ENCODE assay signal across 24 cellular contexts in the genomic region with DNA sequence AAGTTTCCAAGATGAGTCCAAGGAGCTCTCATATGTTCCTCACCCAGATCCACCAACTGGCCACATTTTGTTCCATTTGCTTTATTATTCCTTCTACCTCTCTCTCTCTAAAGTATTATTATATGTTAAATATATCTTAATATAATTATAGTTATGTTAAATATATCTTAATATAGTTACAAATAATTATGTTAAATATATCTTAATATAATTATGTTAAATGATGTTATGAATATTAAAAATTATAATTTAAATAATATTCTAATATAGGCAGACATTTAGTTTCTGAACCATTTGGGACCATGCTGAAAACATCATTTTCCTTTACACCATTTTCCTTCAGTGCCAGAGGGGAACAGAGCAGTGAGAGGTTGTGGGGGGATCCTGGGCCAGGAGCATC. TPM values are rescaled to one million over a fixed set of nuclear protein-coding genes. Genes with fewer than 3 reads are reported as not detected.
DNase-seq lines count a peak whose midpoint lies in the region; ATAC-seq, FAIRE-seq and TF ChIP-seq lines count a peak whose summit lies in the region.
"Had no signal": no experiment of that assay in that cellular context is flagged by ENCODE, and none has a peak within 500 bp of the region (broad histone marks: within the 10 kb centered on the region; RNA-seq: fewer than 3 reads in every experiment).

No MANE protein-coding gene starts in this region.

- no peak for ATAC-seq in left lung
- ATAC-seq: GM12878 had no signal

- peaks cover 19% of the 10 kb centered on the region for H3K4me1 Mint-ChIP-seq in astrocyte (ENCODE audit: low read depth, unreplicated experiment)
- no peaks in the 10 kb centered on the region for H3K4me1 Mint-ChIP-seq in activated naive CD4-positive, alpha-beta T cell treated with anti-CD3 and anti-CD28 coated beads, Interleukin-2, amount 10 ng/mL, durations not matched to agents 7 days and 5 days
- H3K4me1 Mint-ChIP-seq: CD14-positive monocyte; CD4-positive, alpha-beta memory T cell; CD4-positive, CD25-positive, alpha-beta regulatory T cell; CD8-positive, alpha-beta memory T cell had no signal

- H3K4me3 ChIP-seq in astrocyte (ENCODE audit: insufficient read depth, low read depth, low read length) (no peak overlapping the region), left lung (no peak overlapping the region)
- H3K4me3 ChIP-seq: BLaER1, GM12878 had no signal

- H3K27ac Mint-ChIP-seq in astrocyte (ENCODE audit: unreplicated experiment), result peak overlapping the region; percentile 98
- no peak overlapping the region for H3K27ac Mint-ChIP-seq in activated naive CD4-positive, alpha-beta T cell treated with anti-CD3 and anti-CD28 coated beads, Interleukin-2, amount 10 ng/mL, durations not matched to agents 7 days and 5 days
- H3K27ac Mint-ChIP-seq: CD14-positive monocyte; CD4-positive, alpha-beta memory T cell; CD4-positive, CD25-positive, alpha-beta regulatory T cell; CD8-positive, alpha-beta memory T cell had no signal

- peaks cover 6% of the 10 kb centered on the region for H3K4me1 ChIP-seq in astrocyte (ENCODE audit: insufficient read depth, low read length)
- H3K4me1 ChIP-seq in left lung, result no peaks in the 10 kb centered on the region
- H3K4me1 ChIP-seq: BE2C, BLaER1 had no signal

- no peaks in the 10 kb centered on the region for H4K20me1 ChIP-seq in astrocyte (ENCODE audit: insufficient read depth, low read length)
- H4K20me1 ChIP-seq: BLaER1 had no signal

- H3K9me3 ChIP-seq in astrocyte (ENCODE audit: insufficient read depth, low read depth, low read length) (no peaks in the 10 kb centered on the region), left lung (no peaks in the 10 kb centered on the region)
- H3K9me3 ChIP-seq: BE2C, BLaER1 had no signal

- no peak for DNase-seq in RCC 7860 (ENCODE audit: low spot score)
- DNase-seq in astrocyte (ENCODE audit: low read depth), result no peak
- no peak for DNase-seq in frontal cortex (ENCODE audit: low spot score in 2 of 2)
- DNase-seq in activated naive CD4-positive, alpha-beta T cell treated with anti-CD3 and anti-CD28 coated beads, Interleukin-2, amount 10 ng/mL, durations not matched to agents 7 days and 5 days, result no peak
- no peak for DNase-seq in left lung
- no peak for DNase-seq in D721Med (ENCODE audit: insufficient read length, low spot score)
- no peak for DNase-seq in GM19238 (ENCODE audit: insufficient read length, low spot score)
- DNase-seq: ACHN; BE2C; C1 segment of cervical spinal cord; CD4-positive, alpha-beta memory T cell; CD4-positive, CD25-positive, alpha-beta regulatory T cell; CD8-positive, alpha-beta memory T cell; COR-L47; DMS79 treated with DMSO at 0.1 percent for 48 hours; GDM1 had no signal

- H3K4me3 Mint-ChIP-seq in astrocyte (ENCODE audit: unreplicated experiment), result peak overlapping the region; percentile 80
- H3K4me3 Mint-ChIP-seq in activated naive CD4-positive, alpha-beta T cell treated with anti-CD3 and anti-CD28 coated beads, Interleukin-2, amount 10 ng/mL, durations not matched to agents 7 days and 5 days, result no peak overlapping the region
- H3K4me3 Mint-ChIP-seq: CD14-positive monocyte; CD4-positive, alpha-beta memory T cell; CD4-positive, CD25-positive, alpha-beta regulatory T cell; CD8-positive, alpha-beta memory T cell had no signal

- FAIRE-seq in A204.1 (lab: Jason Lieb, UNC) (peak; percentile 55), RCC 7860 (lab: Jason Lieb, UNC) (peak; percentile 53), astrocyte (lab: Jason Lieb, UNC) (no peak), frontal cortex (lab: Jason Lieb, UNC) (peak; percentile 85), D721Med (lab: Jason Lieb, UNC) (no peak)
- FAIRE-seq: GM12878, GM12892, GM18507, GM19239 had no signal

- H2AFZ ChIP-seq in astrocyte (ENCODE audit: low read depth, low read length), result no peak overlapping the region

- TF ChIP-seq CTCF in astrocyte (IDR thresholded peaks at IDR 0.05; ENCODE audit: insufficient read depth, low read depth, low read length), result no peak
- TF ChIP-seq CTCF in left lung (IDR thresholded peaks at IDR 0.05), result no peak
- no peak for TF ChIP-seq CTCF in D721Med (IDR thresholded peaks at IDR 0.05; ENCODE audit: insufficient read depth, missing control alignments)

- H3K36me3 ChIP-seq in astrocyte (ENCODE audit: insufficient read depth, low read length), result no peaks in the 10 kb centered on the region
- H3K36me3 ChIP-seq in left lung, result no peaks in the 10 kb centered on the region
- H3K36me3 ChIP-seq: BE2C, BLaER1 had no signal

- no peak overlapping the region for H3K4me2 ChIP-seq in astrocyte (ENCODE audit: low read length)
- H3K4me2 ChIP-seq: BLaER1 had no signal

- no peaks in the 10 kb centered on the region for H3K27me3 Mint-ChIP-seq in astrocyte (ENCODE audit: low read depth, unreplicated experiment)
- H3K27me3 Mint-ChIP-seq in activated naive CD4-positive, alpha-beta T cell treated with anti-CD3 and anti-CD28 coated beads, Interleukin-2, amount 10 ng/mL, durations not matched to agents 7 days and 5 days, result peaks cover 20% of the 10 kb centered on the region

- H3K36me3 Mint-ChIP-seq in astrocyte (ENCODE audit: low read depth, unreplicated experiment), result peaks cover 28% of the 10 kb centered on the region
- no peaks in the 10 kb centered on the region for H3K36me3 Mint-ChIP-seq in activated naive CD4-positive, alpha-beta T cell treated with anti-CD3 and anti-CD28 coated beads, Interleukin-2, amount 10 ng/mL, durations not matched to agents 7 days and 5 days
- H3K36me3 Mint-ChIP-seq: CD14-positive monocyte; CD4-positive, alpha-beta memory T cell; CD4-positive, CD25-positive, alpha-beta regulatory T cell; CD8-positive, alpha-beta memory T cell had no signal

- no peaks in the 10 kb centered on the region for H3K27me3 ChIP-seq in astrocyte (ENCODE audit: insufficient read depth, low read length)
- no peaks in the 10 kb centered on the region for H3K27me3 ChIP-seq in left lung
- H3K27me3 ChIP-seq: BE2C, BLaER1 had no signal

- no peak overlapping the region for H3K9ac ChIP-seq in astrocyte (ENCODE audit: low read length)
- H3K9ac ChIP-seq: BLaER1 had no signal

- no peaks in the 10 kb centered on the region for H3K79me2 ChIP-seq in astrocyte (ENCODE audit: insufficient read depth, low read length)

- no peak overlapping the region for H3K27ac ChIP-seq in astrocyte (ENCODE audit: low read depth, low read length)
- H3K27ac ChIP-seq in left lung, result no peak overlapping the region
- H3K27ac ChIP-seq: 22Rv1, BLaER1 had no signal

- H3K9me3 Mint-ChIP-seq in astrocyte (ENCODE audit: unreplicated experiment), result peaks cover 11% of the 10 kb centered on the region
- no peaks in the 10 kb centered on the region for H3K9me3 Mint-ChIP-seq in activated naive CD4-positive, alpha-beta T cell treated with anti-CD3 and anti-CD28 coated beads, Interleukin-2, amount 10 ng/mL, durations not matched to agents 7 days and 5 days

- intact Hi-C loops in left lung (cut with DNase I), result no loop called here

- CTCF ChIA-PET in activated naive CD4-positive, alpha-beta T cell treated with anti-CD3 and anti-CD28 coated beads, Interleukin-2, amount 10 ng/mL, durations not matched to agents 7 days and 5 days (lab: Charles Lee), result interaction anchor here (0.7 kb wide), 1 partner anchor 13 kb away, joined by 3 read pairs; no protein-coding TSS in a partner anchor

RNA-seq across cellular contexts. Expression of a gene that starts 50.0 kb away (rescaled TPM):
- 18.7 and 19.1 TPM in 2 replicates for total RNA-seq in astrocyte
- total RNA-seq in frontal cortex, result 89.7 TPM
- total RNA-seq in left lung, result 1 to 10 TPM; 2.5 to 4.9 TPM
